ENCODE assay signal across 8 cellular contexts in the genomic region with DNA sequence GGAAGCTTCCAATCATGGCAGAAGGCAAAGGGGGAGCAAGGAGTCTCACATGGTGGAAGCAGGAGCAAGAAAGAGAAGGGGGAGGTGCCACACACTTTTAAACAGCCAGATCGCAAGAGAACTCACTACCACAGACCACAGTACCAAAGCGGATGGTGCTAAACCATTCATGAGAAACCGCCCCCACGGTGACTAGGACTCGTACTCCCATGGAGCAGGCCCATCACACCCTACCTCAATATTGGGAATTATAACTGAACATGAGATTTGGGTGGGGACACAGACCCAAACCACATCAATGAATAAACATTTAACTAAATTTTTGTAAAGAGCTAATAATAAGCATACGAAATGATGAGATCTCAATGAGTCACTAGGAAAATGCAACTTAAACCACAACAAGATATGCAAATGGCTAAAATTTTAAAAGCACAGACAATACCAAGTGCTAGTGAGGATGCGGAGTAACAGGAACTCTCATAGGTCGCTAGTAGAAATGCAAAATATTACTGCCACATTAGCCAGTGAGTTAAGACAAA. TPM values are rescaled to one million over a fixed set of nuclear protein-coding genes. Genes with fewer than 3 reads are reported as not detected.
DNase-seq lines count a peak whose midpoint lies in the region; ATAC-seq, FAIRE-seq and TF ChIP-seq lines count a peak whose summit lies in the region.

No MANE protein-coding gene starts in this region.

- no peak overlapping the region for H4K91ac ChIP-seq in mesenchymal stem cell (ENCODE audit: low read length)

- H3K27me3 Mint-ChIP-seq in activated T-helper 17 cell treated with anti-CD3 and anti-CD28 coated beads, Interleukin-2, amount 50 U/mL, for 72 hours = no peaks in the 10 kb centered on the region

- no peaks in the 10 kb centered on the region for H3K9me3 Mint-ChIP-seq in activated T-helper 17 cell treated with anti-CD3 and anti-CD28 coated beads, Interleukin-2, amount 50 U/mL, for 72 hours

- no peak overlapping the region for H3K4ac ChIP-seq in mesenchymal stem cell (ENCODE audit: low read depth in 1 of 2, low read length in 2 of 2)

- H3K4me1 Mint-ChIP-seq in activated T-helper 17 cell treated with anti-CD3 and anti-CD28 coated beads, Interleukin-2, amount 50 U/mL, for 72 hours = peaks cover 27% of the 10 kb centered on the region

- H3K9me3 ChIP-seq in mesenchymal stem cell (ENCODE audit: control insufficient read depth, low read length) (no peaks in the 10 kb centered on the region), left ventricle myocardium inferior (replicated peaks) (no peaks in the 10 kb centered on the region), heart right ventricle (no peaks in the 10 kb centered on the region), pancreas (no peaks in the 10 kb centered on the region)

- H3K79me1 ChIP-seq in mesenchymal stem cell (replicated peaks; ENCODE audit: low read length, poor library complexity, severe bottlenecking) = peaks cover 40% of the 10 kb centered on the region

- intact Hi-C loops in left ventricle myocardium inferior (cut with micrococcal nuclease) = no loop called here
- intact Hi-C loops in heart right ventricle (cut with DNase I) = no loop called here
- intact Hi-C loops in pancreas (cut with DNase I) = no loop called here

- FAIRE-seq in pancreas (lab: Jason Lieb, UNC) = no peak

- H2AFZ ChIP-seq in mesenchymal stem cell (ENCODE audit: low read depth, low read length) = no peak overlapping the region

- no peak overlapping the region for H3K9ac ChIP-seq in mesenchymal stem cell (ENCODE audit: low read length)

- no peak overlapping the region for H2BK120ac ChIP-seq in mesenchymal stem cell (ENCODE audit: low read depth, low read length)

- H2BK12ac ChIP-seq in mesenchymal stem cell (ENCODE audit: low read length in 2 of 2) = no peak overlapping the region

- TF ChIP-seq CTCF in left ventricle myocardium inferior (IDR thresholded peaks at IDR 0.05; ENCODE audit: borderline replicate concordance) = no peak
- no peak for TF ChIP-seq CTCF in heart right ventricle (IDR thresholded peaks at IDR 0.05)
- no peak for TF ChIP-seq CTCF in pancreas (IDR thresholded peaks at IDR 0.05)

- H3K23ac ChIP-seq in mesenchymal stem cell (ENCODE audit: low read length in 2 of 2) = no peak overlapping the region

- H2BK15ac ChIP-seq in mesenchymal stem cell (ENCODE audit: low read depth, poor library complexity, severe bottlenecking) = no peak overlapping the region

- ATAC-seq in GM19035 (IDR thresholded peaks at IDR 0.05; ENCODE audit: unreplicated experiment) = peak; percentile 43
- ATAC-seq in HG03432 (IDR thresholded peaks at IDR 0.05; ENCODE audit: unreplicated experiment) = peak; percentile 51
- ATAC-seq in activated T-helper 17 cell treated with anti-CD3 and anti-CD28 coated beads, Interleukin-2, amount 50 U/mL, for 72 hours (replicated peaks) = peak; percentile 97
- ATAC-seq in heart right ventricle = no peak
- ATAC-seq in pancreas = no peak

- no peak overlapping the region for H3K18ac ChIP-seq in mesenchymal stem cell (ENCODE audit: low read depth in 1 of 2, low read length in 2 of 2)

- 100% methylated on average over 2 of the region's 8 CpGs for WGBS in mesenchymal stem cell
- 96 to 99% methylated on average over 8 of the region's 8 CpGs for WGBS in heart right ventricle, 2 donors
- 95 to 97% methylated on average over 8 of the region's 8 CpGs for WGBS in pancreas, 2 donors

- peaks cover 1% of the 10 kb centered on the region for H3K4me1 ChIP-seq in mesenchymal stem cell (ENCODE audit: control insufficient read depth, insufficient read depth, low read depth, low read length)
- H3K4me1 ChIP-seq in left ventricle myocardium inferior = peaks cover 37% of the 10 kb centered on the region
- peaks cover 0 to 5% (median 0%) of the 10 kb centered on the region in 9 donors for H3K4me1 ChIP-seq in heart right ventricle
- H3K4me1 ChIP-seq in pancreas = no peaks in the 10 kb centered on the region

- H3K4me3 ChIP-seq in mesenchymal stem cell (ENCODE audit: insufficient read depth in 1 of 2, low read depth in 1 of 2, low read length in 2 of 2) (no peak overlapping the region), left ventricle myocardium inferior (no peak overlapping the region), heart right ventricle (no peak overlapping the region), pancreas (no peak overlapping the region)

- H2AK5ac ChIP-seq in mesenchymal stem cell (ENCODE audit: low read length, severe bottlenecking) = no peak overlapping the region

- peak overlapping the region; percentile 68 for H3K4me3 Mint-ChIP-seq in activated T-helper 17 cell treated with anti-CD3 and anti-CD28 coated beads, Interleukin-2, amount 50 U/mL, for 72 hours

- peaks cover 98% of the 10 kb centered on the region for H3K36me3 Mint-ChIP-seq in activated T-helper 17 cell treated with anti-CD3 and anti-CD28 coated beads, Interleukin-2, amount 50 U/mL, for 72 hours (ENCODE audit: low read depth)

- peak; percentile 27 for DNase-seq in stimulated activated CD4-positive, alpha-beta T cell treated with anti-CD3 and anti-CD28 coated beads, Interleukin-2, amount 100 ng/mL, for 4 hours (ENCODE audit: low read depth)
- no peak for DNase-seq in mesenchymal stem cell
- no peak for DNase-seq in left ventricle myocardium inferior
- no peak for DNase-seq in heart right ventricle
- no peak for DNase-seq in pancreas

- H3K27ac Mint-ChIP-seq in activated T-helper 17 cell treated with anti-CD3 and anti-CD28 coated beads, Interleukin-2, amount 50 U/mL, for 72 hours = peak overlapping the region; percentile 84

- H3K27ac ChIP-seq in mesenchymal stem cell (ENCODE audit: low read length, poor library complexity, severe bottlenecking) (no peak overlapping the region), left ventricle myocardium inferior (replicated peaks) (no peak overlapping the region), heart right ventricle (no peak overlapping the region), pancreas (no peak overlapping the region)

- no peaks in the 10 kb centered on the region for H3K27me3 ChIP-seq in mesenchymal stem cell (ENCODE audit: control insufficient read depth in 1 of 2, insufficient read depth in 1 of 2, low read length in 2 of 2)
- no peaks in the 10 kb centered on the region for H3K27me3 ChIP-seq in left ventricle myocardium inferior (ENCODE audit: low read depth)
- no peaks in the 10 kb centered on the region for H3K27me3 ChIP-seq in heart right ventricle
- H3K27me3 ChIP-seq in pancreas = no peaks in the 10 kb centered on the region

- H4K8ac ChIP-seq in mesenchymal stem cell (ENCODE audit: low read length) = no peak overlapping the region

- H3K36me3 ChIP-seq in mesenchymal stem cell (ENCODE audit: control insufficient read depth in 1 of 2, insufficient read depth in 2 of 2, low read depth in 1 of 2, low read length in 2 of 2) = peaks cover 50 to 69% of the 10 kb centered on the region in 2 experiments
- H3K36me3 ChIP-seq in left ventricle myocardium inferior = peaks cover 74% of the 10 kb centered on the region
- peaks cover 0 to 80% (median 27%) of the 10 kb centered on the region in 9 donors for H3K36me3 ChIP-seq in heart right ventricle
- H3K36me3 ChIP-seq in pancreas = peaks cover 3 to 14% (median 5%) of the 10 kb centered on the region in 3 donors

- no peak overlapping the region for H2BK5ac ChIP-seq in mesenchymal stem cell (ENCODE audit: low read depth, low read length, poor library complexity, severe bottlenecking)

- H3K14ac ChIP-seq in mesenchymal stem cell (ENCODE audit: low read length in 2 of 2) = no peak overlapping the region

- H3K4me2 ChIP-seq in mesenchymal stem cell (ENCODE audit: low read length, poor library complexity, severe bottlenecking) = no peak overlapping the region

RNA-seq across cellular contexts. Expression of a gene that starts 10.0 kb away (rescaled TPM):
- total RNA-seq in activated T-helper 17 cell treated with anti-CD3 and anti-CD28 coated beads, Interleukin-2, amount 50 U/mL, for 72 hours = 10 to 100 TPM; 43.7 to 80.5 TPM
- 18.8 TPM for polyA plus RNA-seq in mesenchymal stem cell (2013, experiment 1 of 2)
- 19.4 TPM for polyA plus RNA-seq in mesenchymal stem cell (2013, experiment 2 of 2)
- total RNA-seq in left ventricle myocardium inferior (98.6 TPM), heart right ventricle (100 to 1,000 TPM in 4 of 10 donors, 10 to 100 TPM in 6; 64.7 to 190 (median 92.8) TPM), pancreas (10 to 100 TPM; 14.3 to 22.0 (median 18.1) TPM)
- polyA plus RNA-seq in heart right ventricle (100 to 1,000 TPM; 129 to 227 TPM), pancreas (10 to 100 TPM; 26.1 to 44.0 TPM)

RNA-seq across cellular contexts. Expression of a gene that starts 43.9 kb away (rescaled TPM):
- total RNA-seq in activated T-helper 17 cell treated with anti-CD3 and anti-CD28 coated beads, Interleukin-2, amount 50 U/mL, for 72 hours = 10 to 100 TPM; 15.9 to 19.0 TPM
- 9.1 TPM for polyA plus RNA-seq in mesenchymal stem cell (2013, experiment 1 of 2)
- 9.0 TPM for polyA plus RNA-seq in mesenchymal stem cell (2013, experiment 2 of 2)
- 17.3 TPM for total RNA-seq in left ventricle myocardium inferior
- total RNA-seq in heart right ventricle = 10 to 100 TPM; 17.4 to 23.8 (median 21.2) TPM
- polyA plus RNA-seq in heart right ventricle = 1 to 10 TPM; 5.5 to 6.5 TPM
- total RNA-seq in pancreas = 10 to 100 TPM in 1 of 6 donors, 1 to 10 TPM in 5; 7.4 to 10.9 (median 9.0) TPM
- 1 to 10 TPM; 5.7 to 6.5 TPM for polyA plus RNA-seq in pancreas

Comparison
In these comparisons a context has a peak if more than half of its experiments do, and no peak if none do; other contexts are left out.
1. ATAC-seq: peak in GM19035 (single experiment), HG03432 (single experiment) and activated T-helper 17 cell treated with anti-CD3 and anti-CD28 coated beads, Interleukin-2, amount 50 U/mL, for 72 hours (single experiment); none in heart right ventricle (0 of 8) and pancreas (0 of 4).